Comparison of ENCODE assay signal across 32 cellular contexts in genomic region chr9:122119166-122119521, GRCh38. TPM values are rescaled to one million over a fixed set of nuclear protein-coding genes. Genes with fewer than 3 reads are reported as not detected.
"Had no signal": no experiment of that assay in that cellular context is flagged by ENCODE, and none has a peak within 500 bp of the region (broad histone marks: within the 10 kb centered on the region; RNA-seq: fewer than 3 reads in every experiment).

No MANE protein-coding gene starts in this region.

- H3K27me3 ChIP-seq: heart right ventricle, right atrium auricular region, sigmoid colon, vagina had no signal

- H3K9me3 ChIP-seq: colonic mucosa, heart right ventricle, neutrophil, right atrium auricular region, sigmoid colon, suprapubic skin, vagina had no signal

- H3K79me2 ChIP-seq: parathyroid adenoma had no signal

- DNase-seq: colonic mucosa; effector CD8-positive, alpha-beta T cell; endodermal cell; foreskin keratinocyte; glutamatergic neuron; heart right ventricle; hippocampal formation; immature natural killer cell; islet precursor cell; kidney glomerular epithelial cell; natural killer cell; sigmoid colon; spleen; stimulated activated CD4-positive, alpha-beta T cell treated with anti-CD3 and anti-CD28 coated beads, Interleukin-4, amount 100 ng/mL, for 4 hours; trophoblast cell had no signal

- H3K36me3 ChIP-seq: colonic mucosa, heart right ventricle, neutrophil, right atrium auricular region, sigmoid colon, spleen, suprapubic skin, vagina had no signal

- ATAC-seq: esophagus mucosa; foreskin keratinocyte; heart right ventricle; left lobe of liver; natural killer cell; stimulated activated memory B cell treated with anti-CD40 and anti-IgM and Interleukin-4, amounts not matched to agents 10 μg/mL and 1 μg/mL and 100 μg/mL, for 72 hours had no signal

- H3K4me3 ChIP-seq: colonic mucosa, heart right ventricle, lung, right atrium auricular region, sigmoid colon, skin epidermis, spleen, suprapubic skin, vagina had no signal

- H3K27ac ChIP-seq: colonic mucosa, epithelial cell of prostate, foreskin keratinocyte, heart right ventricle, neutrophil, parathyroid adenoma, right atrium auricular region, sigmoid colon, skin epidermis, spleen, suprapubic skin, vagina had no signal

- H3K4me1 ChIP-seq: colonic mucosa, foreskin keratinocyte, heart right ventricle, parathyroid adenoma, sigmoid colon, vagina had no signal

- H2AFZ ChIP-seq: parathyroid adenoma had no signal

RNA-seq across cellular contexts. Expression of gene MORN5, which starts 40.6 kb away (rescaled TPM):
- total RNA-seq: chondrocyte, esophagus mucosa, foreskin keratinocyte, heart right ventricle, left lobe of liver, liver, mononuclear cell, natural killer cell, omental fat pad, right atrium auricular region, suprapubic skin, vagina had no signal
- polyA plus RNA-seq: fibroblast of lung, foreskin keratinocyte, heart right ventricle, immature natural killer cell, liver, neural cell, spleen had no signal
